ENCODE assay signal across 19 cellular contexts in the genomic region with DNA sequence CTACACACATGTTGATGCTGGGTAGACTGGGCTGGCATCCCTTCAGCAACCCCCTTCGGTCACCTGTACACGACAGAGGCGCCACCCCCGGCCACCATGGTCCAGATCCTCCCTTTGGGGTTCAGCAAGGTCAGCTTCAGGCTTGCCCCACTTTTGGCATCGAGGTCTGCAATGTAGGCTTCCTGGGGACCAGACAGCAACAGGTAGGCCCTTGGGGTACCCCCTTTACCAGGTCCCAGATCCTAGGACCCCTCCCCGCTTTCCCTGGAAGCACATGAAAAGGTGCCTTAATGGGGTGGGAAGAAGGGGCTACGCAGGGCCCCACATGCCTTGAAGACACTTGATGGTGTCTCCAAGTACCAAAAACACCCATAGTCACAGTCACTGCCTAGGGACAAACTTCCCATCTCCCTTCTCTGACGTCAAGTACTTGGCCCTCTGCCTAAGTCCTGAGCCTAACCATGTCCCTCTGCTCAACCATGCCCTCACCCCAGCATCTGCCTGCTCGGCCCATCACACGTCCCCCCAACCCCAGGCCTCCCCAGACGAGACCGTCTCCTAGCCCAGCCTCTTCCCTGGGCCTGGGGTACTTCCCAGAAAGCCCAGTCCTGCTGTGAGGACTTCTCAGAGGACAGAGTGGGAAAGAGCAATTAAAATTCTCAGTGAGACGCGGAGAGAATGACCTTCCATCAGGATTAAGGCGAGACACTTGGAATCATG. TPM values are rescaled to one million over a fixed set of nuclear protein-coding genes. Genes with fewer than 3 reads are reported as not detected.
DNase-seq lines count a peak whose midpoint lies in the region; ATAC-seq and TF ChIP-seq lines count a peak whose summit lies in the region.
"Had no signal": no experiment of that assay in that cellular context is flagged by ENCODE, and none has a peak within 500 bp of the region (broad histone marks: within the 10 kb centered on the region; RNA-seq: fewer than 3 reads in every experiment).

No MANE protein-coding gene starts in this region.

- peak overlapping the region; percentile 46 for H3K9ac ChIP-seq in GM23248

- H3K4me2 ChIP-seq in GM23248 (ENCODE audit: unreplicated experiment) = peak overlapping the region; percentile 33
- H3K4me2 ChIP-seq: PC-9 had no signal

- in situ Hi-C loops in GM23248 (cut with MboI) = no loop called here

- no peak overlapping the region for H3K4me3 ChIP-seq in GM23248
- H3K4me3 ChIP-seq in fibroblast of pulmonary artery (replicated peaks; ENCODE audit: low read depth, low read length) = no peak overlapping the region
- H3K4me3 ChIP-seq in spleen = no peak overlapping the region
- H3K4me3 ChIP-seq: breast epithelium, gastrocnemius medialis, PC-9, skin epidermis had no signal

- H3K27me3 ChIP-seq in GM23248 (replicated peaks; ENCODE audit: insufficient read depth) = no peaks in the 10 kb centered on the region
- H3K27me3 ChIP-seq in spleen (replicated peaks in 1 of 7) = no peaks in the 10 kb centered on the region
- H3K27me3 ChIP-seq: breast epithelium, gastrocnemius medialis, neutrophil had no signal

- no peaks in the 10 kb centered on the region for H3K9me2 ChIP-seq in GM23248 (ENCODE audit: insufficient read depth)

- peaks cover 43% of the 10 kb centered on the region for H3K4me1 ChIP-seq in GM23248 (ENCODE audit: insufficient read depth)
- peaks cover 0 to 9% (median 2%) of the 10 kb centered on the region in 6 donors for H3K4me1 ChIP-seq in spleen
- H3K4me1 ChIP-seq: breast epithelium, gastrocnemius medialis had no signal

- H4K20me1 ChIP-seq in GM23248 (ENCODE audit: insufficient read depth) = no peaks in the 10 kb centered on the region

- DNase-seq in GM23248 = no peak
- DNase-seq in fibroblast of pulmonary artery (ENCODE audit: low read depth) = peak; percentile 45
- DNase-seq in spleen = no peak
- no peak for DNase-seq in retina
- DNase-seq in NCI-H1694 (lab: John Stamatoyannopoulos, UW) = no peak
- DNase-seq in T-helper 1 cell = no peak
- DNase-seq: activated CD4-positive, CD25-positive, alpha-beta regulatory T cell; activated CD8-positive, alpha-beta memory T cell treated with anti-CD3 and anti-CD28 coated beads, Interleukin-2, amount 10 ng/mL, durations not matched to agents 7 days and 5 days; activated naive CD4-positive, alpha-beta T cell treated with anti-CD3 and anti-CD28 coated beads, Interleukin-2, amount 10 ng/mL, durations not matched to agents 7 days and 5 days; effector memory CD4-positive, alpha-beta T cell; gastrocnemius medialis; PC-9; stimulated activated naive CD8-positive, alpha-beta T cell treated with anti-CD3 and anti-CD28 coated beads, Interleukin-15, Interleukin-2, amounts not matched to agents 100 U/mL and 50 U/mL, for 24 hours; SW 1271 had no signal

- ATAC-seq in SK-N-SH treated with all-trans-retinoic acid at 6 μM for 48 hours = peak; percentile 51
- ATAC-seq: activated CD8-positive, alpha-beta memory T cell treated with anti-CD3 and anti-CD28 coated beads, Interleukin-2, amount 10 ng/mL, durations not matched to agents 7 days and 5 days; gastrocnemius medialis; HCT116; stimulated activated naive CD8-positive, alpha-beta T cell treated with anti-CD3 and anti-CD28 coated beads, Interleukin-15, Interleukin-2, amounts not matched to agents 100 U/mL and 50 U/mL, for 24 hours had no signal

- H3K27ac ChIP-seq in GM23248 (peak overlapping the region; percentile 59), spleen (peak overlapping the region; percentile 35 to 69 (median 56))
- H3K27ac ChIP-seq: breast epithelium, gastrocnemius medialis, neutrophil, PC-9, skin epidermis had no signal

- no peaks in the 10 kb centered on the region for H3K9me3 ChIP-seq in GM23248 (ENCODE audit: low read depth)
- H3K9me3 ChIP-seq in spleen = no peaks in the 10 kb centered on the region
- H3K9me3 ChIP-seq: breast epithelium, gastrocnemius medialis, neutrophil had no signal

- H3F3A ChIP-seq in GM23248 (ENCODE audit: insufficient read depth) = peaks cover 50% of the 10 kb centered on the region

- intact Hi-C loops in spleen (cut with DNase I; ENCODE audit: low total_unique reads) = no loop called here

- TF ChIP-seq CTCF in fibroblast of pulmonary artery (IDR thresholded peaks at IDR 0.05; ENCODE audit: low read length, missing control alignments) (no peak), spleen (IDR thresholded peaks at IDR 0.05 in 8 of 11, conservative IDR thresholded peaks at IDR 0.05 in 3 of 11) (no peak)

- H3K79me2 ChIP-seq in GM23248 (ENCODE audit: insufficient read depth) = peaks cover 64% of the 10 kb centered on the region

- no peak for TF ChIP-seq POLR2A in spleen (IDR thresholded peaks at IDR 0.05)

- H3K36me3 ChIP-seq in GM23248 (ENCODE audit: low read depth) (peaks cover 64% of the 10 kb centered on the region), spleen (peaks cover 3 to 100% (median 93%) of the 10 kb centered on the region in 6 donors)

- WGBS in GM23248 (ENCODE audit: low coverage in 1 of 2, low lambda C conversion rate in 2 of 2, missing lambda C conversion rate in 2 of 2), 2 experiments = 79 to 80% methylated on average over 15 of the region's 15 CpGs
- WGBS in spleen, 5 donors = 87 to 92% (median 88%) methylated on average over 10 to 15 of the region's 15 CpGs

- H2AFZ ChIP-seq in GM23248 = no peak overlapping the region
- H2AFZ ChIP-seq: PC-9 had no signal

TF ChIP-seq in SK-N-SH treated with all-trans-retinoic acid at 6 μM for 48 hours, 23 proteins besides CTCF, POLR2A, EP300 and RAD21:
- no peak for TF ChIP-seq CSDC2 (CRISPR knock-in tag; IDR thresholded peaks at IDR 0.05)
- 0 out of 2 replicates have a peak, but pooled peaks have one; percentile 19 for TF ChIP-seq ZFP3 (CRISPR knock-in tag; IDR thresholded peaks at IDR 0.05)
- TF ChIP-seq ISL1 (CRISPR knock-in tag; IDR thresholded peaks at IDR 0.05) = no peak
- TF ChIP-seq, protein P1, sequence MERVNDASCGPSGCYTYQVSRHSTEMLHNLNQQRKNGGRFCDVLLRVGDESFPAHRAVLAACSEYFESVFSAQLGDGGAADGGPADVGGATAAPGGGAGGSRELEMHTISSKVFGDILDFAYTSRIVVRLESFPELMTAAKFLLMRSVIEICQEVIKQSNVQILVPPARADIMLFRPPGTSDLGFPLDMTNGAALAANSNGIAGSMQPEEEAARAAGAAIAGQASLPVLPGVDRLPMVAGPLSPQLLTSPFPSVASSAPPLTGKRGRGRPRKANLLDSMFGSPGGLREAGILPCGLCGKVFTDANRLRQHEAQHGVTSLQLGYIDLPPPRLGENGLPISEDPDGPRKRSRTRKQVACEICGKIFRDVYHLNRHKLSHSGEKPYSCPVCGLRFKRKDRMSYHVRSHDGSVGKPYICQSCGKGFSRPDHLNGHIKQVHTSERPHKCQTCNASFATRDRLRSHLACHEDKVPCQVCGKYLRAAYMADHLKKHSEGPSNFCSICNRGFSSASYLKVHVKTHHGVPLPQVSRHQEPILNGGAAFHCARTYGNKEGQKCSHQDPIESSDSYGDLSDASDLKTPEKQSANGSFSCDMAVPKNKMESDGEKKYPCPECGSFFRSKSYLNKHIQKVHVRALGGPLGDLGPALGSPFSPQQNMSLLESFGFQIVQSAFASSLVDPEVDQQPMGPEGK (CRISPR knock-in tag; IDR thresholded peaks at IDR 0.05; ENCODE audit: borderline replicate concordance) = no peak; the same call in 1 of the 2 replicates
TF ChIP-seq in SK-N-SH treated with all-trans-retinoic acid at 6 μM for 48 hours: peak in this region for 1.

RNA-seq across cellular contexts. Expression of gene ACLY, which starts 12.1 kb away (rescaled TPM):
- total RNA-seq in GM23248 (2014; rRNA removed; shearing (Covaris generic)) = 139 and 144 TPM in 2 replicates
- polyA plus RNA-seq in GM23248 (2016; fragmentation: Nextera tagmentation; extraction: Ambion mirVana) = 101 TPM in 2 replicates
- 100 to 1,000 TPM in 2 of 7 donors, 10 to 100 TPM in 5; 64.9 to 112 (median 87.6) TPM for total RNA-seq in spleen
- polyA plus RNA-seq in spleen = 10 to 100 TPM; 17.7 to 28.6 (median 21.6) TPM

RNA-seq across cellular contexts. Expression of gene ODAD4, which starts 23.8 kb away (rescaled TPM):
- total RNA-seq in GM23248 (2014; rRNA removed; shearing (Covaris generic)) = 0.25 and 0.54 TPM in 2 replicates
- polyA plus RNA-seq in GM23248 (2016; fragmentation: Nextera tagmentation; extraction: Ambion mirVana) (0.81 and 1.4 TPM in 2 replicates), spleen (under 1 TPM; 0.22 to 0.35 (median 0.30) TPM)
- 1 to 10 TPM in 1 of 7 donors, under 1 TPM in 2, not detected in 4; 0.20 to 1.0 (median 0.52) TPM for total RNA-seq in spleen

RNA-seq across cellular contexts. Expression of gene KLHL11, which starts 41.4 kb away (rescaled TPM):
- 27.7 and 28.5 TPM in 2 replicates for total RNA-seq in GM23248 (2014; rRNA removed; shearing (Covaris generic))
- polyA plus RNA-seq in GM23248 (2016; fragmentation: Nextera tagmentation; extraction: Ambion mirVana) = 12.5 and 12.8 TPM in 2 replicates
- 10 to 100 TPM; 10.1 to 25.2 (median 12.6) TPM for total RNA-seq in spleen
- 1 to 10 TPM in 1 of 3 donors, under 1 TPM in 2; 0.17 to 1.1 (median 0.20) TPM for polyA plus RNA-seq in spleen

RNA-seq across cellular contexts. Expression of gene CNP, which starts 60.0 kb away (rescaled TPM):
- 58.3 and 69.4 TPM in 2 replicates for total RNA-seq in GM23248 (2014; rRNA removed; shearing (Covaris generic))
- polyA plus RNA-seq in GM23248 (2016; fragmentation: Nextera tagmentation; extraction: Ambion mirVana) = 103 and 107 TPM in 2 replicates
- total RNA-seq in spleen = 10 to 100 TPM; 29.2 to 49.8 (median 44.2) TPM
- 10 to 100 TPM; 22.3 to 41.6 (median 25.9) TPM for polyA plus RNA-seq in spleen
